In genomic region chr19:46080561-46080960, GRCh38 we compare ENCODE assay signal across 11 cellular contexts. TPM values are rescaled to one million over a fixed set of nuclear protein-coding genes. Genes with fewer than 3 reads are reported as not detected.
DNase-seq lines count a peak whose midpoint lies in the region; ATAC-seq, FAIRE-seq and TF ChIP-seq lines count a peak whose summit lies in the region.
"Had no signal": no experiment of that assay in that cellular context is flagged by ENCODE, and none has a peak within 500 bp of the region (broad histone marks: within the 10 kb centered on the region; RNA-seq: fewer than 3 reads in every experiment).

No MANE protein-coding gene starts in this region.

- TF ChIP-seq CTCF in epithelial cell of proximal tubule (conservative IDR thresholded peaks at IDR 0.05; ENCODE audit: low read depth, low read length) (no peak), right atrium auricular region (IDR thresholded peaks at IDR 0.05) (no peak)

- H3K9me3 ChIP-seq in right atrium auricular region = peaks cover 0 to 26% of the 10 kb centered on the region in 2 donors
- H3K9me3 ChIP-seq: HAP-1 had no signal

- peaks cover 0 to 8% of the 10 kb centered on the region in 2 donors for H3K4me1 ChIP-seq in right atrium auricular region
- H3K4me1 ChIP-seq: HAP-1 had no signal

- peaks cover 10 to 23% of the 10 kb centered on the region in 2 donors for H3K27me3 ChIP-seq in right atrium auricular region

- no peak for ATAC-seq in HG03025 (IDR thresholded peaks at IDR 0.05; ENCODE audit: low FRiP score, unreplicated experiment)

- peak; percentile 98 for FAIRE-seq in RCC 7860 (lab: Jason Lieb, UNC)

- no peak overlapping the region for H3K27ac ChIP-seq in right atrium auricular region

- H3K4me3 ChIP-seq in epithelial cell of proximal tubule (ENCODE audit: low read depth, low read length) = no peak overlapping the region
- no peak overlapping the region for H3K4me3 ChIP-seq in right atrium auricular region
- H3K4me3 ChIP-seq: HAP-1 had no signal

- H3K36me3 ChIP-seq in right atrium auricular region = no peaks in the 10 kb centered on the region
- H3K36me3 ChIP-seq: HAP-1 had no signal

- peak; percentile 50 for DNase-seq in GOT3 (lab: John Stamatoyannopoulos, UW)
- DNase-seq in RCC 7860 (ENCODE audit: low spot score) = peak; percentile 97
- DNase-seq in epithelial cell of proximal tubule (ENCODE audit: low read depth) = peak; percentile 50
- peak; percentile 88 for DNase-seq in renal cortical epithelial cell (ENCODE audit: low read depth)
- no peak for DNase-seq in right atrium auricular region (ENCODE audit: low spot score)
- DNase-seq in NCI-H524 (lab: John Stamatoyannopoulos, UW) = no peak
- DNase-seq in inferior parietal cortex (ENCODE audit: extremely low spot score) = no peak
- DNase-seq: NCI-H1092 treated with DMSO at 0.1 percent for 48 hours; stimulated activated naive CD4-positive, alpha-beta T cell treated with Interleukin-2 at 50 U/mL for 16 hours had no signal

RNA-seq across cellular contexts. Expression of gene IGFL4, which starts 39.8 kb away (rescaled TPM):
- total RNA-seq in epithelial cell of proximal tubule = not detected in 2 replicates
- total RNA-seq in renal cortical epithelial cell = not detected in 2 replicates
- not detected for total RNA-seq in right atrium auricular region

RNA-seq across cellular contexts. Expression of gene IGFL3, which starts 43.9 kb away (rescaled TPM):
- total RNA-seq in epithelial cell of proximal tubule (not detected in 2 replicates), renal cortical epithelial cell (not detected in 2 replicates), right atrium auricular region (not detected)

RNA-seq across cellular contexts. Expression of gene PGLYRP1, which starts 57.7 kb away (rescaled TPM):
- total RNA-seq in epithelial cell of proximal tubule (not detected in 2 replicates), renal cortical epithelial cell (not detected in 2 replicates), right atrium auricular region (not detected)

Comparison
In these comparisons a context has a peak if more than half of its experiments do, and no peak if none do; other contexts are left out.
1. DNase-seq: peak in GOT3 (single experiment), RCC 7860 (single experiment), epithelial cell of proximal tubule (single experiment) and renal cortical epithelial cell (single experiment); none in right atrium auricular region (single experiment), NCI-H524 (0 of 2) and inferior parietal cortex (single experiment).